8 cellular contexts compared by ENCODE assay signal in genomic region chr4:147683172-147683571, GRCh38. TPM values are rescaled to one million over a fixed set of nuclear protein-coding genes. Genes with fewer than 3 reads are reported as not detected.
DNase-seq lines count a peak whose midpoint lies in the region; TF ChIP-seq lines count a peak whose summit lies in the region.

No MANE protein-coding gene starts in this region.

- H3K4me1 ChIP-seq in colonic mucosa: no peaks in the 10 kb centered on the region
- peaks cover 3 to 15% (median 10%) of the 10 kb centered on the region in 4 donors for H3K4me1 ChIP-seq in liver (ENCODE audit: control insufficient read depth in 4 of 4, insufficient read depth in 4 of 4, low read length in 3 of 4)

- H3K9me3 ChIP-seq in colonic mucosa (no peaks in the 10 kb centered on the region), liver (ENCODE audit: control insufficient read depth in 4 of 4, low read length in 3 of 4) (no peaks in the 10 kb centered on the region)

- H3K4me3 ChIP-seq in colonic mucosa (peak overlapping the region; percentile 71), liver (ENCODE audit: low read depth in 1 of 3, low read length in 3 of 3) (peak overlapping the region; percentile 71 to 88 (median 76))

- TF ChIP-seq RAD21 in liver (IDR thresholded peaks at IDR 0.05): no peak

- peak overlapping the region; percentile 59 to 89 for H3K9ac ChIP-seq in colonic mucosa (ENCODE audit: low read depth in 2 of 2, low read length in 2 of 2)
- H3K9ac ChIP-seq in liver (ENCODE audit: low read depth in 1 of 2, low read length in 2 of 2): peak overlapping the region; percentile 78 to 87

- DNase-seq in AG08395 (ENCODE audit: low spot score): peak; percentile 39
- peak; percentile 38 for DNase-seq in GM20000 (ENCODE audit: low spot score)
- peak; percentile 18 for DNase-seq in RWPE1 (ENCODE audit: low spot score)
- peak; percentile 36 for DNase-seq in colonic mucosa
- DNase-seq in superior temporal gyrus (ENCODE audit: extremely low spot score): peak; percentile 47
- DNase-seq in DMS114 treated with DMSO at 0.1 percent for 48 hours (lab: John Stamatoyannopoulos, UW; ENCODE audit: unreplicated experiment): no peak
- DNase-seq in GM19238 (ENCODE audit: insufficient read length, low spot score): no peak

- CTCF ChIA-PET in RWPE1 (lab: Yijun Ruan, JAX): interaction anchor here (1.8 kb wide), 1 partner anchor 184 kb away, joined by 8 read pairs; no protein-coding TSS in a partner anchor

- intact Hi-C loops in colonic mucosa (cut with DNase I): no loop called here

- TF ChIP-seq CTCF in GM20000 (IDR thresholded peaks at IDR 0.05; ENCODE audit: extremely low read depth, missing control alignments) (no peak), RWPE1 (conservative IDR thresholded peaks at IDR 0.05; ENCODE audit: low read depth) (no peak), colonic mucosa (IDR thresholded peaks at IDR 0.05) (no peak), liver (IDR thresholded peaks at IDR 0.05; ENCODE audit: low read depth, low read length, missing input control) (no peak)

- H3K36me3 ChIP-seq in colonic mucosa (no peaks in the 10 kb centered on the region), liver (ENCODE audit: control insufficient read depth in 4 of 4, insufficient read depth in 3 of 4, low read depth in 1 of 4, low read length in 3 of 4) (peaks cover 0 to 5% (median 2%) of the 10 kb centered on the region in 4 donors)

- no peaks in the 10 kb centered on the region for H3K27me3 ChIP-seq in colonic mucosa
- no peaks in the 10 kb centered on the region for H3K27me3 ChIP-seq in liver (ENCODE audit: control insufficient read depth in 4 of 4, insufficient read depth in 4 of 4, low read length in 3 of 4)

- H3K27ac ChIP-seq in RWPE1 (peak overlapping the region; percentile 83), colonic mucosa (no peak overlapping the region), liver (ENCODE audit: low read depth in 1 of 2, low read length in 2 of 2) (peak overlapping the region; percentile 85 to 91)

- under 1% methylated on average over 10 of the region's 10 CpGs for WGBS in liver

- POLR2A ChIA-PET in RWPE1 (lab: Yijun Ruan, JAX; ENCODE audit: low non-redundant PET): interaction anchor here (0.6 to 1.7 kb wide), 3 partner anchors 49 to 1949 kb away, joined by 3 to 14 read pairs (median 7); partner anchors contain the start of genes ARHGAP10 and TMEM184C

TF ChIP-seq in liver, 16 proteins besides CTCF, POLR2A, EP300 and RAD21:
- TF ChIP-seq TAF1 (conservative IDR thresholded peaks at IDR 0.05) (peak; percentile 63), SP1 (IDR thresholded peaks at IDR 0.05) (no peak), NR2F2 (IDR thresholded peaks at IDR 0.05) (no peak), EGR1 (IDR thresholded peaks at IDR 0.05; ENCODE audit: low read depth in 2 of 2) (no peak)

RNA-seq across cellular contexts. Expression of gene PRMT9, which starts 0.8 kb away (rescaled TPM):
- total RNA-seq in colonic mucosa (1 to 10 TPM; 4.9 to 6.4 TPM), liver (1 to 10 TPM; 8.5 TPM)
- 1 to 10 TPM; 2.4 to 2.9 TPM for polyA plus RNA-seq in liver

RNA-seq across cellular contexts. Expression of gene ARHGAP10, which starts 48.7 kb away (rescaled TPM):
- total RNA-seq in colonic mucosa (1 to 10 TPM; 4.4 to 7.1 TPM), liver (10 to 100 TPM in 1 of 2 donors, 1 to 10 TPM in 1; 1.5 to 13.0 TPM)
- 1 to 10 TPM; 3.7 to 4.9 TPM for polyA plus RNA-seq in liver

Comparison
In these comparisons a context has a peak if more than half of its experiments do, and no peak if none do; other contexts are left out.
1. DNase-seq: peak in AG08395 (single experiment), GM20000 (single experiment), RWPE1 (single experiment), colonic mucosa (single experiment) and superior temporal gyrus (single experiment); none in DMS114 treated with DMSO at 0.1 percent for 48 hours (single experiment) and GM19238 (single experiment).